In genomic region chr17:42087042-42087701, GRCh38 we compare ENCODE assay signal across 1 cellular context.
TF ChIP-seq lines count a peak whose summit lies in the region.

No MANE protein-coding gene starts in this region.

TF ChIP-seq in K562, 482 proteins besides CTCF, POLR2A, EP300 and RAD21 (continued from another document and continues in another):
- TF ChIP-seq, protein P1, sequence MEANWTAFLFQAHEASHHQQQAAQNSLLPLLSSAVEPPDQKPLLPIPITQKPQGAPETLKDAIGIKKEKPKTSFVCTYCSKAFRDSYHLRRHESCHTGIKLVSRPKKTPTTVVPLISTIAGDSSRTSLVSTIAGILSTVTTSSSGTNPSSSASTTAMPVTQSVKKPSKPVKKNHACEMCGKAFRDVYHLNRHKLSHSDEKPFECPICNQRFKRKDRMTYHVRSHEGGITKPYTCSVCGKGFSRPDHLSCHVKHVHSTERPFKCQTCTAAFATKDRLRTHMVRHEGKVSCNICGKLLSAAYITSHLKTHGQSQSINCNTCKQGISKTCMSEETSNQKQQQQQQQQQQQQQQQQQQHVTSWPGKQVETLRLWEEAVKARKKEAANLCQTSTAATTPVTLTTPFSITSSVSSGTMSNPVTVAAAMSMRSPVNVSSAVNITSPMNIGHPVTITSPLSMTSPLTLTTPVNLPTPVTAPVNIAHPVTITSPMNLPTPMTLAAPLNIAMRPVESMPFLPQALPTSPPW (CRISPR knock-in tag; IDR thresholded peaks at IDR 0.05), result peak; percentile 28; the same call in 1 of the 2 replicates
- TF ChIP-seq E4F1 (CRISPR knock-in tag; IDR thresholded peaks at IDR 0.05; ENCODE audit: borderline replicate concordance) (no peak), RB1 (IDR thresholded peaks at IDR 0.05; ENCODE audit: low read depth) (no peak), ZNF24 (IDR thresholded peaks at IDR 0.05) (no peak), SRSF7 (optimal IDR thresholded peaks at IDR 0.05; ENCODE audit: low read depth, low read length) (no peak), C11orf30 (IDR thresholded peaks at IDR 0.05; ENCODE audit: low read depth) (peak; percentile 70), CBX8 (IDR thresholded peaks at IDR 0.05; ENCODE audit: borderline replicate concordance, extremely low read depth, low read depth, low read length, poor library complexity, severe bottlenecking) (no peak), ZNF717 (CRISPR knock-in tag; IDR thresholded peaks at IDR 0.05) (no peak), ZNF384 (IDR thresholded peaks at IDR 0.05; ENCODE audit: low read depth, low read length) (peak; percentile 76), SMAD3 (CRISPR knock-in tag; conservative IDR thresholded peaks at IDR 0.05) (no peak), SUPT5H (IDR thresholded peaks at IDR 0.05) (no peak), ZNF512 (tag; IDR thresholded peaks at IDR 0.05) (no peak), CBFA2T2 (conservative IDR thresholded peaks at IDR 0.05) (peak; percentile 73), E2F4 (CRISPR knock-in tag; IDR thresholded peaks at IDR 0.05; ENCODE audit: low read depth) (no peak), ELF1 (tag; IDR thresholded peaks at IDR 0.05) (no peak), MAFF (IDR thresholded peaks at IDR 0.05; ENCODE audit: low read length) (peak; percentile 53; the same call in 1 of the 2 replicates), ZNF174 (CRISPR knock-in tag; IDR thresholded peaks at IDR 0.05) (no peak), SRSF1 (IDR thresholded peaks at IDR 0.05; ENCODE audit: low read depth, low read length) (no peak), MYNN (IDR thresholded peaks at IDR 0.05) (no peak), MYNN (CRISPR knock-in tag; IDR thresholded peaks at IDR 0.05) (no peak), RBM25 (IDR thresholded peaks at IDR 0.05; ENCODE audit: low read depth, low read length, severe bottlenecking) (no peak), BRD9 (IDR thresholded peaks at IDR 0.05; ENCODE audit: low read depth, partially characterized antibody) (no peak), TCF7L2 (IDR thresholded peaks at IDR 0.05; ENCODE audit: low read depth, low read length) (no peak), CHD4 (IDR thresholded peaks at IDR 0.05; ENCODE audit: insufficient read depth, insufficient replicate concordance, low read depth, low read length, poor library complexity, severe bottlenecking) (no peak), ZNF57 (CRISPR knock-in tag; IDR thresholded peaks at IDR 0.05) (no peak), CCNT2 (IDR thresholded peaks at IDR 0.05; ENCODE audit: borderline replicate concordance, extremely low read depth, insufficient read length, low read depth, low read length) (peak; percentile 28), KAT8 (IDR thresholded peaks at IDR 0.05; ENCODE audit: low read depth) (no peak), TSC22D4 (tag; IDR thresholded peaks at IDR 0.05) (no peak), JUND (IDR thresholded peaks at IDR 0.05; ENCODE audit: borderline replicate concordance, low read depth, low read length) (0 out of 2 replicates have a peak, but pooled peaks have one; percentile 13), JUND (tag; IDR thresholded peaks at IDR 0.05; ENCODE audit: borderline replicate concordance, low read depth, low read length) (peak; percentile 30; the same call in 1 of the 3 replicates), HNRNPL (IDR thresholded peaks at IDR 0.05; ENCODE audit: low read depth, low read length) (no peak), CBFB (CRISPR knock-in tag; IDR thresholded peaks at IDR 0.05) (no peak), POLR2G (IDR thresholded peaks at IDR 0.05; ENCODE audit: low read depth, low read length) (no peak), YY1 (IDR thresholded peaks at IDR 0.05; ENCODE audit: borderline replicate concordance in 1 of 3, control insufficient read depth in 1 of 3, extremely low read depth in 1 of 3, insufficient read depth in 3 of 3, insufficient read length in 1 of 3, insufficient replicate concordance in 2 of 3, low read depth in 1 of 3, low read length in 2 of 3) (no peak), ARID1B (IDR thresholded peaks at IDR 0.05) (peak; percentile 85), SNRNP70 (optimal IDR thresholded peaks at IDR 0.05; ENCODE audit: low read depth, low read length) (no peak)
- TF ChIP-seq, protein P2, sequence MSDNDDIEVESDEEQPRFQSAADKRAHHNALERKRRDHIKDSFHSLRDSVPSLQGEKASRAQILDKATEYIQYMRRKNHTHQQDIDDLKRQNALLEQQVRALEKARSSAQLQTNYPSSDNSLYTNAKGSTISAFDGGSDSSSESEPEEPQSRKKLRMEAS (CRISPR knock-in tag; IDR thresholded peaks at IDR 0.05), result no peak
- TF ChIP-seq, protein P3, sequence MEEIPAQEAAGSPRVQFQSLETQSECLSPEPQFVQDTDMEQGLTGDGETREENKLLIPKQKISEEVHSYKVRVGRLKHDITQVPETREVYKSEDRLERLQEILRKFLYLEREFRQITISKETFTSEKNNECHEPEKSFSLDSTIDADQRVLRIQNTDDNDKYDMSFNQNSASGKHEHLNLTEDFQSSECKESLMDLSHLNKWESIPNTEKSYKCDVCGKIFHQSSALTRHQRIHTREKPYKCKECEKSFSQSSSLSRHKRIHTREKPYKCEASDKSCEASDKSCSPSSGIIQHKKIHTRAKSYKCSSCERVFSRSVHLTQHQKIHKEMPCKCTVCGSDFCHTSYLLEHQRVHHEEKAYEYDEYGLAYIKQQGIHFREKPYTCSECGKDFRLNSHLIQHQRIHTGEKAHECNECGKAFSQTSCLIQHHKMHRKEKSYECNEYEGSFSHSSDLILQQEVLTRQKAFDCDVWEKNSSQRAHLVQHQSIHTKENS (CRISPR knock-in tag; IDR thresholded peaks at IDR 0.05), result no peak
- TF ChIP-seq, protein P4, sequence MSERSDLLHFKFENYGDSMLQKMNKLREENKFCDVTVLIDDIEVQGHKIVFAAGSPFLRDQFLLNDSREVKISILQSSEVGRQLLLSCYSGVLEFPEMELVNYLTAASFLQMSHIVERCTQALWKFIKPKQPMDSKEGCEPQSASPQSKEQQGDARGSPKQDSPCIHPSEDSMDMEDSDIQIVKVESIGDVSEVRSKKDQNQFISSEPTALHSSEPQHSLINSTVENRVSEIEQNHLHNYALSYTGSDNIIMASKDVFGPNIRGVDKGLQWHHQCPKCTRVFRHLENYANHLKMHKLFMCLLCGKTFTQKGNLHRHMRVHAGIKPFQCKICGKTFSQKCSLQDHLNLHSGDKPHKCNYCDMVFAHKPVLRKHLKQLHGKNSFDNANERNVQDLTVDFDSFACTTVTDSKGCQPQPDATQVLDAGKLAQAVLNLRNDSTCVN (CRISPR knock-in tag; IDR thresholded peaks at IDR 0.05), result no peak
- TF ChIP-seq, protein P5, sequence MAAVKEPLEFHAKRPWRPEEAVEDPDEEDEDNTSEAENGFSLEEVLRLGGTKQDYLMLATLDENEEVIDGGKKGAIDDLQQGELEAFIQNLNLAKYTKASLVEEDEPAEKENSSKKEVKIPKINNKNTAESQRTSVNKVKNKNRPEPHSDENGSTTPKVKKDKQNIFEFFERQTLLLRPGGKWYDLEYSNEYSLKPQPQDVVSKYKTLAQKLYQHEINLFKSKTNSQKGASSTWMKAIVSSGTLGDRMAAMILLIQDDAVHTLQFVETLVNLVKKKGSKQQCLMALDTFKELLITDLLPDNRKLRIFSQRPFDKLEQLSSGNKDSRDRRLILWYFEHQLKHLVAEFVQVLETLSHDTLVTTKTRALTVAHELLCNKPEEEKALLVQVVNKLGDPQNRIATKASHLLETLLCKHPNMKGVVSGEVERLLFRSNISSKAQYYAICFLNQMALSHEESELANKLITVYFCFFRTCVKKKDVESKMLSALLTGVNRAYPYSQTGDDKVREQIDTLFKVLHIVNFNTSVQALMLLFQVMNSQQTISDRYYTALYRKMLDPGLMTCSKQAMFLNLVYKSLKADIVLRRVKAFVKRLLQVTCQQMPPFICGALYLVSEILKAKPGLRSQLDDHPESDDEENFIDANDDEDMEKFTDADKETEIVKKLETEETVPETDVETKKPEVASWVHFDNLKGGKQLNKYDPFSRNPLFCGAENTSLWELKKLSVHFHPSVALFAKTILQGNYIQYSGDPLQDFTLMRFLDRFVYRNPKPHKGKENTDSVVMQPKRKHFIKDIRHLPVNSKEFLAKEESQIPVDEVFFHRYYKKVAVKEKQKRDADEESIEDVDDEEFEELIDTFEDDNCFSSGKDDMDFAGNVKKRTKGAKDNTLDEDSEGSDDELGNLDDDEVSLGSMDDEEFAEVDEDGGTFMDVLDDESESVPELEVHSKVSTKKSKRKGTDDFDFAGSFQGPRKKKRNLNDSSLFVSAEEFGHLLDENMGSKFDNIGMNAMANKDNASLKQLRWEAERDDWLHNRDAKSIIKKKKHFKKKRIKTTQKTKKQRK (IDR thresholded peaks at IDR 0.05; ENCODE audit: borderline replicate concordance, low read depth, low read length), result no peak
- TF ChIP-seq, protein P6, sequence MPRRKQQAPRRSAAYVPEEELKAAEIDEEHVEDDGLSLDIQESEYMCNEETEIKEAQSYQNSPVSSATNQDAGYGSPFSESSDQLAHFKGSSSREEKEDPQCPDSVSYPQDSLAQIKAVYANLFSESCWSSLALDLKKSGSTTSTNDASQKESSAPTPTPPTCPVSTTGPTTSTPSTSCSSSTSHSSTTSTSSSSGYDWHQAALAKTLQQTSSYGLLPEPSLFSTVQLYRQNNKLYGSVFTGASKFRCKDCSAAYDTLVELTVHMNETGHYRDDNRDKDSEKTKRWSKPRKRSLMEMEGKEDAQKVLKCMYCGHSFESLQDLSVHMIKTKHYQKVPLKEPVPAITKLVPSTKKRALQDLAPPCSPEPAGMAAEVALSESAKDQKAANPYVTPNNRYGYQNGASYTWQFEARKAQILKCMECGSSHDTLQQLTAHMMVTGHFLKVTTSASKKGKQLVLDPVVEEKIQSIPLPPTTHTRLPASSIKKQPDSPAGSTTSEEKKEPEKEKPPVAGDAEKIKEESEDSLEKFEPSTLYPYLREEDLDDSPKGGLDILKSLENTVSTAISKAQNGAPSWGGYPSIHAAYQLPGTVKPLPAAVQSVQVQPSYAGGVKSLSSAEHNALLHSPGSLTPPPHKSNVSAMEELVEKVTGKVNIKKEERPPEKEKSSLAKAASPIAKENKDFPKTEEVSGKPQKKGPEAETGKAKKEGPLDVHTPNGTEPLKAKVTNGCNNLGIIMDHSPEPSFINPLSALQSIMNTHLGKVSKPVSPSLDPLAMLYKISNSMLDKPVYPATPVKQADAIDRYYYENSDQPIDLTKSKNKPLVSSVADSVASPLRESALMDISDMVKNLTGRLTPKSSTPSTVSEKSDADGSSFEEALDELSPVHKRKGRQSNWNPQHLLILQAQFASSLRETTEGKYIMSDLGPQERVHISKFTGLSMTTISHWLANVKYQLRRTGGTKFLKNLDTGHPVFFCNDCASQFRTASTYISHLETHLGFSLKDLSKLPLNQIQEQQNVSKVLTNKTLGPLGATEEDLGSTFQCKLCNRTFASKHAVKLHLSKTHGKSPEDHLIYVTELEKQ (CRISPR knock-in tag; IDR thresholded peaks at IDR 0.05), result no peak
- TF ChIP-seq, protein P7, sequence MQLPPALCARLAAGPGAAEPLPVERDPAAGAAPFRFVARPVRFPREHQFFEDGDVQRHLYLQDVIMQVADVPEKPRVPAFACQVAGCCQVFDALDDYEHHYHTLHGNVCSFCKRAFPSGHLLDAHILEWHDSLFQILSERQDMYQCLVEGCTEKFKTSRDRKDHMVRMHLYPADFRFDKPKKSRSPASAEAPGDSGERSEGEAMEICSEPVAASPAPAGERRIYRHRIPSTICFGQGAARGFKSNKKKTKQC (CRISPR knock-in tag; IDR thresholded peaks at IDR 0.05), result no peak
